1 cellular context compared by ENCODE assay signal in the genomic region with DNA sequence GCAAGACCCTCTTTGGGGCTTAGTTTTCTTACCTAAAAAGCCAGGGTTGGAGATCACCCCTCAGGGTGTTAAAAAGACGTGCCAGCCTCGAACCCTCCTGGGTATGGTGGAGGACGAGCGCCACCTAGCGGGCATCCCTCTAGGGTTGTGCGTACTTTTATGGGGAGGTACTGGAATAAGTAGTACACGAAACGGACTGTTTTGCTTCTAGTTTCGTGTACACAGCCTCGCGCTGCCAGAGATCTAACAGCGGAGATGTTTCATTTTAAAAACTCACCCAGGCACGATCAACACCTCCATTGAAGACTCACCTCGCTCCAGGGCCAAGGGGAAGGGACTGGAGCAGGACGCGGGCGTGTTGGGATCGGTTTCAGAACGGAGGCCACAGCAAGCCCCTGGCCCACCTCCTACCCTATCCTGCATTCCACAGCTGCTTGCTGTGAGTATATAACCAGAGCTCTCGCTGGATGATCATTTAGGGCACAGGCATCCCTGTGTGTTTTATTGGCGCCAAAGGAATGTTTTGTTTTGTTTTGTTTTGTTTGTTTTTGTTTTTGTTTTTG.
TF ChIP-seq lines count a peak whose summit lies in the region.

No MANE protein-coding gene starts in this region.

TF ChIP-seq in HepG2, 621 proteins besides CTCF, POLR2A, EP300 and RAD21 (continues in another document):
- TF ChIP-seq UBTF (CRISPR knock-in tag; IDR thresholded peaks at IDR 0.05), result no peak
- TF ChIP-seq RNF219 (CRISPR knock-in tag; IDR thresholded peaks at IDR 0.05), result no peak
- TF ChIP-seq ZNF773 (CRISPR knock-in tag; IDR thresholded peaks at IDR 0.05; ENCODE audit: borderline replicate concordance), result no peak
- no peak for TF ChIP-seq MATR3 (CRISPR knock-in tag; IDR thresholded peaks at IDR 0.05)
- TF ChIP-seq, protein P1, sequence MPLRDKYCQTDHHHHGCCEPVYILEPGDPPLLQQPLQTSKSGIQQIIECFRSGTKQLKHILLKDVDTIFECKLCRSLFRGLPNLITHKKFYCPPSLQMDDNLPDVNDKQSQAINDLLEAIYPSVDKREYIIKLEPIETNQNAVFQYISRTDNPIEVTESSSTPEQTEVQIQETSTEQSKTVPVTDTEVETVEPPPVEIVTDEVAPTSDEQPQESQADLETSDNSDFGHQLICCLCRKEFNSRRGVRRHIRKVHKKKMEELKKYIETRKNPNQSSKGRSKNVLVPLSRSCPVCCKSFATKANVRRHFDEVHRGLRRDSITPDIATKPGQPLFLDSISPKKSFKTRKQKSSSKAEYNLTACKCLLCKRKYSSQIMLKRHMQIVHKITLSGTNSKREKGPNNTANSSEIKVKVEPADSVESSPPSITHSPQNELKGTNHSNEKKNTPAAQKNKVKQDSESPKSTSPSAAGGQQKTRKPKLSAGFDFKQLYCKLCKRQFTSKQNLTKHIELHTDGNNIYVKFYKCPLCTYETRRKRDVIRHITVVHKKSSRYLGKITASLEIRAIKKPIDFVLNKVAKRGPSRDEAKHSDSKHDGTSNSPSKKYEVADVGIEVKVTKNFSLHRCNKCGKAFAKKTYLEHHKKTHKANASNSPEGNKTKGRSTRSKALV (CRISPR knock-in tag; IDR thresholded peaks at IDR 0.05), result peak; percentile 56; the same call in 1 of the 2 replicates
- TF ChIP-seq LCORL (IDR thresholded peaks at IDR 0.05), result no peak
- TF ChIP-seq LCORL (CRISPR knock-in tag; IDR thresholded peaks at IDR 0.05), result peak; percentile 56; the same call in 1 of the 2 replicates
- TF ChIP-seq SMAD1 (CRISPR knock-in tag; IDR thresholded peaks at IDR 0.05; ENCODE audit: borderline replicate concordance, low read depth), result no peak
- TF ChIP-seq PRDM4 (CRISPR knock-in tag; IDR thresholded peaks at IDR 0.05; ENCODE audit: borderline replicate concordance), result no peak
- TF ChIP-seq TEAD3 (CRISPR knock-in tag; optimal IDR thresholded peaks at IDR 0.05; ENCODE audit: borderline replicate concordance), result peak; percentile 20
- no peak for TF ChIP-seq HIC2 (CRISPR knock-in tag; IDR thresholded peaks at IDR 0.05; ENCODE audit: low read depth)
- TF ChIP-seq, protein P2, sequence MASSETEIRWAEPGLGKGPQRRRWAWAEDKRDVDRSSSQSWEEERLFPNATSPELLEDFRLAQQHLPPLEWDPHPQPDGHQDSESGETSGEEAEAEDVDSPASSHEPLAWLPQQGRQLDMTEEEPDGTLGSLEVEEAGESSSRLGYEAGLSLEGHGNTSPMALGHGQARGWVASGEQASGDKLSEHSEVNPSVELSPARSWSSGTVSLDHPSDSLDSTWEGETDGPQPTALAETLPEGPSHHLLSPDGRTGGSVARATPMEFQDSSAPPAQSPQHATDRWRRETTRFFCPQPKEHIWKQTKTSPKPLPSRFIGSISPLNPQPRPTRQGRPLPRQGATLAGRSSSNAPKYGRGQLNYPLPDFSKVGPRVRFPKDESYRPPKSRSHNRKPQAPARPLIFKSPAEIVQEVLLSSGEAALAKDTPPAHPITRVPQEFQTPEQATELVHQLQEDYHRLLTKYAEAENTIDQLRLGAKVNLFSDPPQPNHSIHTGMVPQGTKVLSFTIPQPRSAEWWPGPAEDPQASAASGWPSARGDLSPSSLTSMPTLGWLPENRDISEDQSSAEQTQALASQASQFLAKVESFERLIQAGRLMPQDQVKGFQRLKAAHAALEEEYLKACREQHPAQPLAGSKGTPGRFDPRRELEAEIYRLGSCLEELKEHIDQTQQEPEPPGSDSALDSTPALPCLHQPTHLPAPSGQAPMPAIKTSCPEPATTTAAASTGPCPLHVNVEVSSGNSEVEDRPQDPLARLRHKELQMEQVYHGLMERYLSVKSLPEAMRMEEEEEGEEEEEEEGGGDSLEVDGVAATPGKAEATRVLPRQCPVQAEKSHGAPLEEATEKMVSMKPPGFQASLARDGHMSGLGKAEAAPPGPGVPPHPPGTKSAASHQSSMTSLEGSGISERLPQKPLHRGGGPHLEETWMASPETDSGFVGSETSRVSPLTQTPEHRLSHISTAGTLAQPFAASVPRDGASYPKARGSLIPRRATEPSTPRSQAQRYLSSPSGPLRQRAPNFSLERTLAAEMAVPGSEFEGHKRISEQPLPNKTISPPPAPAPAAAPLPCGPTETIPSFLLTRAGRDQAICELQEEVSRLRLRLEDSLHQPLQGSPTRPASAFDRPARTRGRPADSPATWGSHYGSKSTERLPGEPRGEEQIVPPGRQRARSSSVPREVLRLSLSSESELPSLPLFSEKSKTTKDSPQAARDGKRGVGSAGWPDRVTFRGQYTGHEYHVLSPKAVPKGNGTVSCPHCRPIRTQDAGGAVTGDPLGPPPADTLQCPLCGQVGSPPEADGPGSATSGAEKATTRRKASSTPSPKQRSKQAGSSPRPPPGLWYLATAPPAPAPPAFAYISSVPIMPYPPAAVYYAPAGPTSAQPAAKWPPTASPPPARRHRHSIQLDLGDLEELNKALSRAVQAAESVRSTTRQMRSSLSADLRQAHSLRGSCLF (CRISPR knock-in tag; IDR thresholded peaks at IDR 0.05; ENCODE audit: borderline replicate concordance), result no peak
- 0 out of 2 replicates have a peak, but pooled peaks have one; percentile 51 for TF ChIP-seq KDM5B (CRISPR knock-in tag; IDR thresholded peaks at IDR 0.05; ENCODE audit: borderline replicate concordance)
- no peak for TF ChIP-seq ZNF749 (CRISPR knock-in tag; IDR thresholded peaks at IDR 0.05; ENCODE audit: borderline replicate concordance)
- TF ChIP-seq NFE2L2 (IDR thresholded peaks at IDR 0.05; ENCODE audit: low read length), result no peak
- TF ChIP-seq TMF1 (CRISPR knock-in tag; IDR thresholded peaks at IDR 0.05; ENCODE audit: low read depth), result no peak
- peak; percentile 25; the same call in 1 of the 2 replicates for TF ChIP-seq PITX1 (CRISPR knock-in tag; IDR thresholded peaks at IDR 0.05)
- TF ChIP-seq ZNF652 (CRISPR knock-in tag; IDR thresholded peaks at IDR 0.05; ENCODE audit: borderline replicate concordance, low read depth), result peak; percentile 35; the same call in 1 of the 2 replicates
- no peak for TF ChIP-seq KLF6 (CRISPR knock-in tag; IDR thresholded peaks at IDR 0.05)
- TF ChIP-seq HNRNPL (IDR thresholded peaks at IDR 0.05; ENCODE audit: low read depth, low read length), result no peak
- TF ChIP-seq PRDM15 (CRISPR knock-in tag; IDR thresholded peaks at IDR 0.05), result no peak
- no peak for TF ChIP-seq ASH2L (IDR thresholded peaks at IDR 0.05; ENCODE audit: insufficient read length, low read depth, low read length)
- no peak for TF ChIP-seq ZBTB44 (CRISPR knock-in tag; IDR thresholded peaks at IDR 0.05)
- TF ChIP-seq, protein P3, sequence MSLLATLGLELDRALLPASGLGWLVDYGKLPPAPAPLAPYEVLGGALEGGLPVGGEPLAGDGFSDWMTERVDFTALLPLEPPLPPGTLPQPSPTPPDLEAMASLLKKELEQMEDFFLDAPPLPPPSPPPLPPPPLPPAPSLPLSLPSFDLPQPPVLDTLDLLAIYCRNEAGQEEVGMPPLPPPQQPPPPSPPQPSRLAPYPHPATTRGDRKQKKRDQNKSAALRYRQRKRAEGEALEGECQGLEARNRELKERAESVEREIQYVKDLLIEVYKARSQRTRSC (CRISPR knock-in tag; IDR thresholded peaks at IDR 0.05; ENCODE audit: low read depth), result no peak
- no peak for TF ChIP-seq ZBTB1 (CRISPR knock-in tag; IDR thresholded peaks at IDR 0.05; ENCODE audit: borderline replicate concordance)
- no peak for TF ChIP-seq HNRNPLL (IDR thresholded peaks at IDR 0.05; ENCODE audit: low read depth, low read length, poor library complexity, severe bottlenecking)
- no peak for TF ChIP-seq ZNF138 (CRISPR knock-in tag; IDR thresholded peaks at IDR 0.05; ENCODE audit: low read depth)
- TF ChIP-seq CHD4 (IDR thresholded peaks at IDR 0.05; ENCODE audit: borderline replicate concordance, low read length), result no peak
- no peak for TF ChIP-seq ZBTB42 (CRISPR knock-in tag; IDR thresholded peaks at IDR 0.05)
- TF ChIP-seq MAF1 (CRISPR knock-in tag; IDR thresholded peaks at IDR 0.05; ENCODE audit: borderline replicate concordance), result no peak
